Comparison of ENCODE assay signal across 1 cellular context in the genomic region with DNA sequence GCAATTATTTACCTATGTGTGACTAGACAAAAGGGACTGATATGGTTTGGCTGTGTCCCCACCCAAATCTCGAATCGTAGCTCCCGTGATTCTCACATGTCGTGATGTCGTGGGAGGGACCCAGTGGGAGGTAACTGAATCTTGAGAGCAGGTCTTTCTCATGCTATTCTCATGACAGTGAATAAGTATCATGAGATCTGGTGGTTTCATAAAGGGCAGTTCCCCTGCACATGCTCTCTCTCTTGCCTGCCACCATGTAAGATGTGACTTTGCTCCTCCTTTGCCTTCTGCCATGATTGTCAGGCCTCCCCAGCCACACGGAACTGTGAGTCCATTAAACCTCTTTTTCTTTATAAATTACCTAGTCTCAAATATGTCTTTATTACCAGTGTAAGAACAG. TPM values are rescaled to one million over a fixed set of nuclear protein-coding genes. Genes with fewer than 3 reads are reported as not detected.
"Had no signal": no experiment of that assay in that cellular context is flagged by ENCODE, and none has a peak within 500 bp of the region (broad histone marks: within the 10 kb centered on the region; RNA-seq: fewer than 3 reads in every experiment).

No MANE protein-coding gene starts in this region.

RNA-seq across cellular contexts. Expression of a gene that starts 37.2 kb away (rescaled TPM):
- total RNA-seq: OCI-LY7 had no signal
